ENCODE assay signal across 26 cellular contexts in the genomic region with DNA sequence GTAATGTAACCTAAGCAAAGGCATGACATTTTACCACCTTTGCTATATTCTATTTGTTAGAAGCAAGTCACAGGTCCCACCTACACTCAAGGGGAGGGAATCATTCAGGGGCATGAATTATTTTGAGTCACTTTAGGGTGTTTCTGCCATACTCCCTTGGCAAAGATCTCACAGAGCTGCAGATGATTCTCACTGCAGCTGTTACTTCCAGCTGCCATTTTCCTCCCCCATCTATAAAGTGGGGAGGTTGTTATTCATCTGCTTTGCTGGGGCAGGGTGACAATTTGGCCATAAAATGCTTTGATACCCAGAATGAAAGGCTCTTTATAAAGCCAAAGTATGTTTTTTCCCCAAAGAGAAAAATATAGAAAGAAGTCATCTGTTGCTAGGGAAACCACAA.
"Had no signal": no experiment of that assay in that cellular context is flagged by ENCODE, and none has a peak within 500 bp of the region (broad histone marks: within the 10 kb centered on the region; RNA-seq: fewer than 3 reads in every experiment).

No MANE protein-coding gene starts in this region.

- H3K27ac ChIP-seq: neural progenitor cell, ovary, parathyroid adenoma, psoas muscle, right lobe of liver, sigmoid colon, skin epidermis, spleen, stomach, suprapubic skin, testis, tibial artery, transverse colon, upper lobe of right lung, uterus had no signal

- DNase-seq: naive thymus-derived CD4-positive, alpha-beta T cell; natural killer cell; occipital lobe; ovary; posterior cingulate gyrus; psoas muscle; right cardiac atrium; right lobe of liver; sigmoid colon; spleen; stimulated activated CD4-positive, alpha-beta T cell treated with anti-CD3 and anti-CD28 coated beads, Interleukin-12 subunit alpha, Interleukin-12 subunit beta, amount 100 ng/mL, for 4 hours; stimulated activated CD4-positive, alpha-beta T cell treated with anti-CD3 and anti-CD28 coated beads, Interleukin-2, amount 100 ng/mL, for 24 hours; stimulated activated CD4-positive, alpha-beta T cell treated with anti-CD3 and anti-CD28 coated beads, Interleukin-2, amount 100 ng/mL, for 48 hours; stimulated activated CD4-positive, alpha-beta T cell treated with anti-CD3 and anti-CD28 coated beads, Interleukin-4, amount 100 ng/mL, for 24 hours; stimulated activated naive B cell treated with anti-CD40 and anti-IgM and Interleukin-4, amounts not matched to agents 10 μg/mL and 1 μg/mL and 100 μg/mL, for 72 hours; stimulated activated naive CD4-positive, alpha-beta T cell treated with Interleukin-2 at 50 U/mL for 16 hours; stomach; testis; tibial artery; transverse colon; upper lobe of right lung; uterus had no signal
